1 cellular context compared by ENCODE assay signal in the genomic region with DNA sequence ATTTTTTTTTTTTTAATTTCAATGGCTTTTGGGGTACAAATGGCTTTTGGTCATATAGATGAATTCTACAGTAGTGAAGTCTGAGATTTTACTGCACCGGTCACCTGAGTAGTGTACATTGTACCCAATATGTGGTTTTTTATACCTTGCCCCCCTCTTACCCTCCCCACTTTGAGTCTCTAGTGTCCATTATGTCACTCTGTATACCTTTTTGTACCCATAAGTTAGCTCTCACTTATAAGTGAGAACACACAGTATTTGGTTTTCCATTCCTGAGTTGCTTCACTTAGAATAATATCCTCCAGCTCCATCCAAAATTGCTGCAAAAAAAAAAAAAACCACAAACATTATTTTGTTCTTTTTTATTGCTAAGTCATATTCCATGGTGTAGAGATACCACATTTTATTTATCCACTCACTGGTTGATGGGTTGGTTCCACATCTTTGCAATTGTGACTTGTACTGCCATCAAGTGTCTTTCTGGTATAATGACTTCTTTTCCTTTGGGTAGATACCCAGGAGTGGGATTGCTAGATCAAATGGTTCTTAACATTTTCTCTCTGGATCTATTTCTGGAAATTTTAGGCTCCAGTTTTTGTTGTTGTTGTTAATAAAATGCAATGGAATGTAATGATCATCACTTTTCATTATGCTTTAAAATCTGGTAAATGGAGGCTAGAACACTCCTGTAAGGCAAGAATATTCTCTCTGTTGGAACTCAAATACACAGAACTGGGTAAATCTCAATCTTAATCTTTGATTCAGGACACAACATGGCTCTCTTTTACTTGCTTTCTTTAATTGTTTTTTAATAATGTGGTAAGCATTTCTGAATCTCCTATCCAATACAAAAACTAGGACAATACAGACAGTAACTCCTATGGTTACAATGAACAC.
TF ChIP-seq lines count a peak whose summit lies in the region.

No MANE protein-coding gene starts in this region.

TF ChIP-seq in WTC11, 78 proteins besides CTCF, POLR2A, EP300 and RAD21 (continued from another document):
- TF ChIP-seq ARID4B (CRISPR knock-in tag; IDR thresholded peaks at IDR 0.05; ENCODE audit: borderline replicate concordance) = no peak
- TF ChIP-seq PRDM15 (CRISPR knock-in tag; IDR thresholded peaks at IDR 0.05) = no peak
